Comparison of ENCODE assay signal across 9 cellular contexts in the genomic region with DNA sequence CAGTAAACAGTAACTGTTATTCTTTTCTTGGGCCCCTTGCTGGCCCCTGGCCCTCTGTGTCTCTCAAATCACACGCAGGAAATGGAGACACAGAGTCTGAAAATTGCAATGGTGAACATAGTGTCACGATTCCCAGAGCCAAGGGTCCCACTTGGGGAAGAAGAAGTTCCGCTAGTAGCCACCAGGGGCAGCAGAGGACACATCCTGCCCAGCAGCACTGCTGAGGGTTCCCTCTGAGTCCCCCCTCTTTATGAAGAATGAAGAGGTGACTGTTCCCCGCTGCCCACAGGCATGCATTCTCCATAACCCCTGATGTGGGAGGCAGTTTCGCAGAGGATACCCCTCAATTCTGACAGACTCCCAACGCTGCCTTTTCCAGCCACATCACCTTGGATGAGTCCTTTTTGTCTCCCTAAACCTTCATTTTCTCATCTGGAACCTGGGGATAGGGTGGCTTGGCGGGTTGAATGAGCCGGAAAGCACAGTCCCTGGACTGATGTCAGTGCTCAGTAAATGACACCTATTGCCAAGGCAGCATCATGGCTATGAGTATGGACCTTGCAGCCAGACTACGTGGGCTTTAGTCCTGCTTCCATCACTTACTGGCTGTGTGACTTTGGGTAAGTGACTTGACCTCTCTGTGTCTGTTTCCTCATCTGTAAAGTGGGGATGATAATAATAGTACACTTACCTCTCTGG.
DNase-seq lines count a peak whose midpoint lies in the region; ATAC-seq and TF ChIP-seq lines count a peak whose summit lies in the region.
"Had no signal": no experiment of that assay in that cellular context is flagged by ENCODE, and none has a peak within 500 bp of the region (broad histone marks: within the 10 kb centered on the region; RNA-seq: fewer than 3 reads in every experiment).

No MANE protein-coding gene starts in this region.

- intact Hi-C loops in activated B cell treated with CpG ODN at 0.5 μM for 24 hours (cut with micrococcal nuclease), result no loop called here

- H3K4me1 Mint-ChIP-seq in activated B cell treated with CpG ODN at 0.5 μM for 24 hours (peaks cover 3% of the 10 kb centered on the region), endothelial cell (ENCODE audit: unreplicated experiment) (no peaks in the 10 kb centered on the region), type B pancreatic cell (ENCODE audit: unreplicated experiment) (peaks cover 22% of the 10 kb centered on the region)
- no peaks in the 10 kb centered on the region for H3K4me1 Mint-ChIP-seq in naive thymus-derived CD8-positive, alpha-beta T cell
- H3K4me1 Mint-ChIP-seq: CD8-positive, alpha-beta memory T cell had no signal

- DNase-seq in NCI-H2107 treated with DMSO at 0.1 percent for 48 hours (lab: John Stamatoyannopoulos, UW; ENCODE audit: unreplicated experiment) (peak; percentile 25), NCI-H2107 (lab: John Stamatoyannopoulos, UW) (no peak), LoVo (ENCODE audit: low spot score) (peak; percentile 36), activated B cell treated with CpG ODN at 0.5 μM for 24 hours (peak; percentile 18), endothelial cell (ENCODE audit: low spot score) (peak; percentile 60), type B pancreatic cell (ENCODE audit: extremely low spot score, unreplicated experiment) (no peak)
- peak in 8 of 10 donors; percentile 8 to 37 (median 20) for DNase-seq in naive thymus-derived CD8-positive, alpha-beta T cell

- H3K9me3 Mint-ChIP-seq in activated B cell treated with CpG ODN at 0.5 μM for 24 hours, result no peaks in the 10 kb centered on the region
- no peaks in the 10 kb centered on the region for H3K9me3 Mint-ChIP-seq in endothelial cell (ENCODE audit: unreplicated experiment)
- H3K9me3 Mint-ChIP-seq in naive thymus-derived CD8-positive, alpha-beta T cell, result no peaks in the 10 kb centered on the region
- H3K9me3 Mint-ChIP-seq in type B pancreatic cell, result no peaks in the 10 kb centered on the region
- H3K9me3 Mint-ChIP-seq: CD8-positive, alpha-beta memory T cell had no signal

- peaks cover 9% of the 10 kb centered on the region for H3K27me3 Mint-ChIP-seq in activated B cell treated with CpG ODN at 0.5 μM for 24 hours
- peaks cover 2% of the 10 kb centered on the region for H3K27me3 Mint-ChIP-seq in endothelial cell (ENCODE audit: unreplicated experiment)
- peaks cover 0 to 9% (median 7%) of the 10 kb centered on the region in 5 donors for H3K27me3 Mint-ChIP-seq in naive thymus-derived CD8-positive, alpha-beta T cell
- no peaks in the 10 kb centered on the region for H3K27me3 Mint-ChIP-seq in type B pancreatic cell

- CTCF ChIA-PET in activated B cell treated with CpG ODN at 0.5 μM for 24 hours (lab: Charles Lee), result no interaction called here

- TF ChIP-seq CTCF in activated B cell treated with CpG ODN at 0.5 μM for 24 hours (IDR thresholded peaks at IDR 0.05) (peak; percentile 74), endothelial cell (IDR thresholded peaks at IDR 0.05; ENCODE audit: unreplicated experiment) (peak; percentile 91), type B pancreatic cell (conservative IDR thresholded peaks at IDR 0.05) (peak; percentile 97)

- ATAC-seq in activated B cell treated with CpG ODN at 0.5 μM for 24 hours (ENCODE audit: low read depth) (peak; percentile 40), HG03571 (IDR thresholded peaks at IDR 0.05; ENCODE audit: unreplicated experiment) (no peak)
- peak in 1 of 2 donors; percentile 33 for ATAC-seq in naive thymus-derived CD8-positive, alpha-beta T cell

- no peak overlapping the region for H3K27ac Mint-ChIP-seq in activated B cell treated with CpG ODN at 0.5 μM for 24 hours
- H3K27ac Mint-ChIP-seq in endothelial cell (ENCODE audit: unreplicated experiment), result no peak overlapping the region
- no peak overlapping the region for H3K27ac Mint-ChIP-seq in naive thymus-derived CD8-positive, alpha-beta T cell
- H3K27ac Mint-ChIP-seq in type B pancreatic cell, result no peak overlapping the region
- H3K27ac Mint-ChIP-seq: CD8-positive, alpha-beta memory T cell had no signal

- H3K36me3 Mint-ChIP-seq in activated B cell treated with CpG ODN at 0.5 μM for 24 hours (ENCODE audit: low read depth) (no peaks in the 10 kb centered on the region), endothelial cell (ENCODE audit: low read depth, unreplicated experiment) (no peaks in the 10 kb centered on the region), type B pancreatic cell (no peaks in the 10 kb centered on the region)
- no peaks in the 10 kb centered on the region for H3K36me3 Mint-ChIP-seq in naive thymus-derived CD8-positive, alpha-beta T cell
- H3K36me3 Mint-ChIP-seq: CD8-positive, alpha-beta memory T cell had no signal

- no peak overlapping the region for H3K4me3 Mint-ChIP-seq in activated B cell treated with CpG ODN at 0.5 μM for 24 hours
- H3K4me3 Mint-ChIP-seq in endothelial cell (ENCODE audit: unreplicated experiment), result no peak overlapping the region
- H3K4me3 Mint-ChIP-seq in naive thymus-derived CD8-positive, alpha-beta T cell, result no peak overlapping the region
- H3K4me3 Mint-ChIP-seq in type B pancreatic cell, result no peak overlapping the region
- H3K4me3 Mint-ChIP-seq: CD8-positive, alpha-beta memory T cell had no signal

- POLR2A ChIA-PET in activated B cell treated with CpG ODN at 0.5 μM for 24 hours (lab: Charles Lee), result interaction anchor here (0.5 kb wide), 1 partner anchor 605 kb away, joined by 10 read pairs; no protein-coding TSS in a partner anchor
- POLR2A ChIA-PET in naive thymus-derived CD8-positive, alpha-beta T cell (lab: Charles Lee), result no interaction called here

Comparison
In these comparisons a context has a peak if more than half of its experiments do, and no peak if none do; other contexts are left out.
1. DNase-seq: peak in NCI-H2107 treated with DMSO at 0.1 percent for 48 hours (single experiment), LoVo (single experiment), activated B cell treated with CpG ODN at 0.5 μM for 24 hours (single experiment), endothelial cell (single experiment) and naive thymus-derived CD8-positive, alpha-beta T cell (8 of 10); none in NCI-H2107 (single experiment) and type B pancreatic cell (single experiment).
2. Peak in every context shown above with its lines, with median percentiles within 50 percentile points of each other: CTCF ChIP-seq.